Comparison of ENCODE assay signal across 15 cellular contexts in the genomic region with DNA sequence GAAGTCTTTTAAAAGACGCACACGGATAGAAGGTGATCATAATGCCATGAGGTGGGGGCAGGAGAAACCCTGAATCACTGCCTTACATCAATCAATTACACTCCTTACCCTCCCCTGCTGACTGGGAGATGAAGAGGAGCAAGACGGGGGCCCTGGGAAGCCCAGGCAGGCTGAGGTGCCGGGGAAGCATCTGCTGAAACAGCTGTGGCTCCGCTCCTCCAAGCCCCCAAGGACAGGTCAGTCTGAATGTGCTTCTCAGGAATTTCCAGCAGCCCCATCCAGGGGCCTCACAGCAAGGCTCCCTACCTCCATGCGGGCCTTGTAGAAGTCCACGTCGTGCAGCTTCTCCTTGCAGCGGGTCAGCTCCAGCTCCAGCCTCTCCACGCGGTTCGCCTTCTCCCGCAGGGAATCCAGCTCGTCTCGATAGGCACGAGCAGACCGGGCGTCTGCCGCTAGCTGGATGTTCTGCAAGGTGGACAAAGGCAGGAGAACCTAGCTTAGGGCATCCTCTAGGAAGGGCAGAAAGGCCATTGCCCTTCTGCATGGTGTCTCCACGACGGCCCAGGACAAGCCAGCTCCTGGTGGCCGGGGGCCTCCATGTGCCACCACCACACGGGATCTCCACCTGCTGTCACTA.
DNase-seq lines count a peak whose midpoint lies in the region; ATAC-seq and TF ChIP-seq lines count a peak whose summit lies in the region.
"Had no signal": no experiment of that assay in that cellular context is flagged by ENCODE, and none has a peak within 500 bp of the region (broad histone marks: within the 10 kb centered on the region; RNA-seq: fewer than 3 reads in every experiment).

No MANE protein-coding gene starts in this region.

- H3K27me3 Mint-ChIP-seq in natural killer cell treated with Interleukin-12 subunit alpha and Interleukin-12 subunit beta and Interleukin-15 and Interleukin-18, amount 100 ng/mL, for 72 hours = no peaks in the 10 kb centered on the region
- no peaks in the 10 kb centered on the region for H3K27me3 Mint-ChIP-seq in natural killer cell (ENCODE audit: low read depth in 2 of 2)
- peaks cover 12% of the 10 kb centered on the region for H3K27me3 Mint-ChIP-seq in glutamatergic neuron (ENCODE audit: unreplicated experiment)
- H3K27me3 Mint-ChIP-seq: CD8-positive, alpha-beta memory T cell had no signal

- H2BK120ac ChIP-seq in neuronal stem cell (ENCODE audit: low read depth, low read length) = no peak overlapping the region

- DNase-seq in natural killer cell treated with Interleukin-12 subunit alpha and Interleukin-12 subunit beta and Interleukin-15 and Interleukin-18, amount 100 ng/mL, for 72 hours (ENCODE audit: low spot score) = peak; percentile 44
- DNase-seq in natural killer cell (no peak), glutamatergic neuron (peak; percentile 53), neuronal stem cell (ENCODE audit: low spot score) (no peak), foreskin keratinocyte (no peak), UCSD-AML1 (lab: John Stamatoyannopoulos, UW; ENCODE audit: unreplicated experiment) (no peak)
- DNase-seq: BE2C; Caco-2; CD8-positive, alpha-beta memory T cell; DND-41; GDM1 had no signal

- H3K9me3 ChIP-seq in neuronal stem cell (replicated peaks in 1 of 2; ENCODE audit: control insufficient read depth in 2 of 2, insufficient read depth in 1 of 2, low read depth in 1 of 2, low read length in 2 of 2) = no peaks in the 10 kb centered on the region
- H3K9me3 ChIP-seq: BE2C, Caco-2 had no signal

- H3K36me3 Mint-ChIP-seq in natural killer cell treated with Interleukin-12 subunit alpha and Interleukin-12 subunit beta and Interleukin-15 and Interleukin-18, amount 100 ng/mL, for 72 hours = no peaks in the 10 kb centered on the region
- H3K36me3 Mint-ChIP-seq in natural killer cell = peaks cover 15% of the 10 kb centered on the region
- no peaks in the 10 kb centered on the region for H3K36me3 Mint-ChIP-seq in glutamatergic neuron (ENCODE audit: unreplicated experiment)

- H3K4me1 Mint-ChIP-seq in natural killer cell treated with Interleukin-12 subunit alpha and Interleukin-12 subunit beta and Interleukin-15 and Interleukin-18, amount 100 ng/mL, for 72 hours (ENCODE audit: low read depth in 2 of 2) = peaks cover 11 to 18% of the 10 kb centered on the region in 2 donors
- peaks cover 34 to 39% of the 10 kb centered on the region in 2 donors for H3K4me1 Mint-ChIP-seq in natural killer cell
- peaks cover 21% of the 10 kb centered on the region for H3K4me1 Mint-ChIP-seq in glutamatergic neuron (ENCODE audit: low read depth, unreplicated experiment)

- H3K4me3 Mint-ChIP-seq in natural killer cell treated with Interleukin-12 subunit alpha and Interleukin-12 subunit beta and Interleukin-15 and Interleukin-18, amount 100 ng/mL, for 72 hours = no peak overlapping the region
- H3K4me3 Mint-ChIP-seq in natural killer cell = no peak overlapping the region
- H3K4me3 Mint-ChIP-seq in glutamatergic neuron (ENCODE audit: unreplicated experiment) = no peak overlapping the region
- H3K4me3 Mint-ChIP-seq: CD8-positive, alpha-beta memory T cell had no signal

- peak overlapping the region; percentile 48 for H2BK5ac ChIP-seq in neuronal stem cell (ENCODE audit: low read length)

- H3K27ac ChIP-seq in neuronal stem cell (replicated peaks; ENCODE audit: low read length) (no peak overlapping the region), foreskin keratinocyte (no peak overlapping the region)
- H3K27ac ChIP-seq: C4-2B, GM23248 had no signal

- H4K8ac ChIP-seq in neuronal stem cell (ENCODE audit: low read depth, low read length) = no peak overlapping the region

- intact Hi-C loops in natural killer cell (cut with micrococcal nuclease) = no loop called here

- H3K18ac ChIP-seq in neuronal stem cell (ENCODE audit: low read length) = peak overlapping the region; percentile 44

- TF ChIP-seq CTCF in natural killer cell (IDR thresholded peaks at IDR 0.05) = no peak
- TF ChIP-seq CTCF in glutamatergic neuron (IDR thresholded peaks at IDR 0.05; ENCODE audit: partially characterized antibody, unreplicated experiment) = no peak
- no peak for TF ChIP-seq CTCF in foreskin keratinocyte (conservative IDR thresholded peaks at IDR 0.05)

- H3K4ac ChIP-seq in neuronal stem cell (ENCODE audit: low read length) = no peak overlapping the region

- peak overlapping the region; percentile 32 for H3K14ac ChIP-seq in neuronal stem cell (ENCODE audit: low read length)

- no peak overlapping the region for H2AFZ ChIP-seq in neuronal stem cell (ENCODE audit: low read length)
- H2AFZ ChIP-seq: GM23248 had no signal

- no peak overlapping the region for H3K9ac ChIP-seq in neuronal stem cell (ENCODE audit: low read depth, low read length, poor library complexity)
- H3K9ac ChIP-seq: GM23248 had no signal

- H3K27ac Mint-ChIP-seq in natural killer cell treated with Interleukin-12 subunit alpha and Interleukin-12 subunit beta and Interleukin-15 and Interleukin-18, amount 100 ng/mL, for 72 hours = no peak overlapping the region
- H3K27ac Mint-ChIP-seq in natural killer cell (no peak overlapping the region), glutamatergic neuron (ENCODE audit: unreplicated experiment) (peak overlapping the region; percentile 59)

- no peak for ATAC-seq in natural killer cell treated with Interleukin-12 subunit alpha and Interleukin-12 subunit beta and Interleukin-15 and Interleukin-18, amount 100 ng/mL, for 72 hours
- no peak for ATAC-seq in natural killer cell
- ATAC-seq in HG02763 (IDR thresholded peaks at IDR 0.05; ENCODE audit: unreplicated experiment) = no peak
- ATAC-seq in foreskin keratinocyte = no peak
- ATAC-seq: HCT116 had no signal

- H3K4me2 ChIP-seq in neuronal stem cell (ENCODE audit: insufficient read depth, low read length, poor library complexity, severe bottlenecking) = no peak overlapping the region

- no peaks in the 10 kb centered on the region for H3K4me1 ChIP-seq in neuronal stem cell (ENCODE audit: control insufficient read depth in 2 of 2, insufficient read depth in 1 of 2, low read depth in 1 of 2, low read length in 2 of 2)
- H3K4me1 ChIP-seq in foreskin keratinocyte = no peaks in the 10 kb centered on the region
- H3K4me1 ChIP-seq: Caco-2 had no signal

- no peak overlapping the region for H2BK15ac ChIP-seq in neuronal stem cell (ENCODE audit: low read length)

- H3K23ac ChIP-seq in neuronal stem cell (ENCODE audit: low read depth, low read length, poor library complexity) = peak overlapping the region; percentile 34

- no peak overlapping the region for H3K4me3 ChIP-seq in neuronal stem cell (ENCODE audit: low read length in 2 of 2)
- H3K4me3 ChIP-seq: GM23248 had no signal

- WGBS in neuronal stem cell (ENCODE audit: extremely low coverage in 2 of 2, insufficient read length in 2 of 2, insufficient replicate concordance in 1 of 2), 2 donors = no CpG with 5 or more reads among the region's 23 CpGs

- no peak overlapping the region for H4K91ac ChIP-seq in neuronal stem cell (ENCODE audit: low read depth, low read length, poor library complexity)

- H3K9me3 Mint-ChIP-seq in natural killer cell treated with Interleukin-12 subunit alpha and Interleukin-12 subunit beta and Interleukin-15 and Interleukin-18, amount 100 ng/mL, for 72 hours = no peaks in the 10 kb centered on the region
- no peaks in the 10 kb centered on the region for H3K9me3 Mint-ChIP-seq in natural killer cell
- peaks cover 4% of the 10 kb centered on the region for H3K9me3 Mint-ChIP-seq in glutamatergic neuron (ENCODE audit: unreplicated experiment)
- H3K9me3 Mint-ChIP-seq: CD8-positive, alpha-beta memory T cell had no signal

- peaks cover 6% of the 10 kb centered on the region for H3K79me1 ChIP-seq in neuronal stem cell (ENCODE audit: low read depth, low read length)

- H3K27me3 ChIP-seq in neuronal stem cell (ENCODE audit: control insufficient read depth in 3 of 3, insufficient read depth in 3 of 3, low read depth in 1 of 3, low read length in 3 of 3) (no peaks in the 10 kb centered on the region), foreskin keratinocyte (no peaks in the 10 kb centered on the region)
- H3K27me3 ChIP-seq: BE2C had no signal

- H3K36me3 ChIP-seq in neuronal stem cell (replicated peaks in 1 of 2; ENCODE audit: control insufficient read depth in 2 of 2, insufficient read depth in 2 of 2, low read length in 2 of 2) = peaks cover 31 to 89% of the 10 kb centered on the region in 2 donors
- H3K36me3 ChIP-seq: BE2C had no signal

- no peak overlapping the region for H2BK12ac ChIP-seq in neuronal stem cell (ENCODE audit: low read length)

- H2AK5ac ChIP-seq in neuronal stem cell (ENCODE audit: low read depth, low read length) = no peak overlapping the region

Comparison
In these comparisons a context has a peak if more than half of its experiments do, and no peak if none do; other contexts are left out.
1. DNase-seq: peak in natural killer cell treated with Interleukin-12 subunit alpha and Interleukin-12 subunit beta and Interleukin-15 and Interleukin-18, amount 100 ng/mL, for 72 hours (single experiment) and glutamatergic neuron (single experiment); none in natural killer cell (single experiment), neuronal stem cell (single experiment), foreskin keratinocyte (0 of 2) and UCSD-AML1 (single experiment).